In genomic region chr7:135668852-135669251, GRCh38 we compare ENCODE assay signal across 4 cellular contexts. TPM values are rescaled to one million over a fixed set of nuclear protein-coding genes. Genes with fewer than 3 reads are reported as not detected.
"Had no signal": no experiment of that assay in that cellular context is flagged by ENCODE, and none has a peak within 500 bp of the region (broad histone marks: within the 10 kb centered on the region; RNA-seq: fewer than 3 reads in every experiment).

No MANE protein-coding gene starts in this region.

RNA-seq across cellular contexts. Expression of gene SLC13A4, which starts 59.1 kb away (rescaled TPM):
- total RNA-seq: M059J, PC-3, Peyer's patch, Right ventricle myocardium inferior had no signal
